In the genomic region with DNA sequence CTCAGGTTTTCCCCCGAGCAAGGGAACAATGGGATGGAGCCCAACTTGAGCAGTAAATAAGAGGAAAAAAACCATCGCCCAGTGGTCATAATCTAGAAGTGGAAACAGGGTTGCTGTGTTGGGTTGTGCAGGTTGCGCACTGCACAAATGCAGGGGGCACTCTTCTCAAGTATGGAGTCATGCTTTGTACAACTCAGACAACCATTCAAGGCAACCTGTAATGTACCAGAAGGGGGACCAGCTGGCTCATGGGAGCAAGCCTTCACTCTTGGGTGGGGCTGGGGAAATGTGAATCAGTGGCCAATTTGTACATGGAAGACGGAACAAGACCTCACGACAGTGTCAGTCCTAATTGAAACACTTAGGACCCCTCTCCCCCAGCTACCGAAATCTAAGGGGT, we compare ENCODE assay signal across 1 cellular context.
TF ChIP-seq lines count a peak whose summit lies in the region.

No MANE protein-coding gene starts in this region.

TF ChIP-seq in IMR-90, 13 proteins besides CTCF, POLR2A, EP300 and RAD21 (continued from another document):
- no peak for TF ChIP-seq MXI1 (IDR thresholded peaks at IDR 0.05; ENCODE audit: borderline replicate concordance, low read depth, low read length)
- TF ChIP-seq MAFK (IDR thresholded peaks at IDR 0.05; ENCODE audit: low read depth, low read length), result no peak
- no peak for TF ChIP-seq FOS (IDR thresholded peaks at IDR 0.05; ENCODE audit: low read depth, low read length)
- TF ChIP-seq RCOR1 (IDR thresholded peaks at IDR 0.05; ENCODE audit: insufficient replicate concordance, low read length), result no peak
- no peak for TF ChIP-seq RFX5 (IDR thresholded peaks at IDR 0.05; ENCODE audit: low read depth, low read length)
- TF ChIP-seq SMC3 (IDR thresholded peaks at IDR 0.05; ENCODE audit: low read depth, low read length), result no peak
TF ChIP-seq in IMR-90: peak in this region for 0.
